In genomic region chr22:50186181-50186731, GRCh38 we compare ENCODE assay signal across 8 cellular contexts. TPM values are rescaled to one million over a fixed set of nuclear protein-coding genes. Genes with fewer than 3 reads are reported as not detected.
DNase-seq lines count a peak whose midpoint lies in the region; ATAC-seq and TF ChIP-seq lines count a peak whose summit lies in the region.

No MANE protein-coding gene starts in this region.

- no peaks in the 10 kb centered on the region for H3K27me3 ChIP-seq in GM06990 (replicated peaks; ENCODE audit: control insufficient read depth, insufficient read depth, low read length)
- H3K27me3 ChIP-seq in prostate gland (replicated peaks; ENCODE audit: insufficient read depth): no peaks in the 10 kb centered on the region

- H3K4me3 ChIP-seq in GM06990 (replicated peaks; ENCODE audit: low read depth, low read length) (peak overlapping the region; percentile 80), fibroblast of villous mesenchyme (ENCODE audit: low read depth, low read length) (peak overlapping the region; percentile 73), prostate gland (peak overlapping the region; percentile 58 to 64)

- no peaks in the 10 kb centered on the region for H3K9me3 ChIP-seq in prostate gland

- H3K36me3 ChIP-seq in GM06990 (ENCODE audit: control insufficient read depth, insufficient read depth, low read length) (no peaks in the 10 kb centered on the region; the same call in 1 of the 2 replicates), prostate gland (no peaks in the 10 kb centered on the region)

- no peak for TF ChIP-seq POLR2A in prostate gland (IDR thresholded peaks at IDR 0.05)

- peak; percentile 3; the same call in 2 of the 3 replicates for ATAC-seq in SK-N-SH treated with all-trans-retinoic acid at 6 μM for 48 hours
- ATAC-seq in HG03460 (IDR thresholded peaks at IDR 0.05; ENCODE audit: unreplicated experiment): no peak

- H3K27ac ChIP-seq in prostate gland: peak overlapping the region; percentile 64 to 72

- intact Hi-C loops in prostate gland (cut with DNase I): no loop called here

- peaks cover 20% of the 10 kb centered on the region for H3K4me1 ChIP-seq in prostate gland (replicated peaks)

- WGBS in prostate gland: 4% methylated on average over 39 of the region's 47 CpGs

- TF ChIP-seq CTCF in GM06990 (IDR thresholded peaks at IDR 0.05; ENCODE audit: insufficient read depth, low read length, poor library complexity, severe bottlenecking) (no peak), fibroblast of villous mesenchyme (IDR thresholded peaks at IDR 0.05; ENCODE audit: insufficient read depth, low read depth, low read length) (no peak), prostate gland (IDR thresholded peaks at IDR 0.05) (no peak)

- DNase-seq in GM06990 (ENCODE audit: extremely low read depth, insufficient read length): no peak
- DNase-seq in fibroblast of villous mesenchyme (ENCODE audit: low read depth): no peak
- DNase-seq in prostate gland (ENCODE audit: low spot score): no peak
- no peak for DNase-seq in H4 (ENCODE audit: low spot score)
- no peak for DNase-seq in HCEC 1CT
- DNase-seq in NOMO-1 (lab: John Stamatoyannopoulos, UW; ENCODE audit: unreplicated experiment in 2 of 2): no peak

TF ChIP-seq in SK-N-SH treated with all-trans-retinoic acid at 6 μM for 48 hours, 23 proteins besides CTCF, POLR2A, EP300 and RAD21:
- TF ChIP-seq RARB (CRISPR knock-in tag; IDR thresholded peaks at IDR 0.05) (no peak), ESRRG (CRISPR knock-in tag; IDR thresholded peaks at IDR 0.05) (no peak)

RNA-seq across cellular contexts. Expression of gene TRABD, which starts 0.5 kb away (rescaled TPM):
- total RNA-seq in fibroblast of villous mesenchyme (21.6 and 27.4 TPM in 2 replicates), prostate gland (10 to 100 TPM; 39.1 to 43.1 TPM)
- 13.7 and 17.2 TPM in 2 replicates for total RNA-seq in H4 (2014; rRNA removed; shearing (Covaris generic))

RNA-seq across cellular contexts. Expression of gene SELENOO, which starts 14.6 kb away (rescaled TPM):
- total RNA-seq in fibroblast of villous mesenchyme (18.0 and 20.7 TPM in 2 replicates), prostate gland (10 to 100 TPM; 51.8 to 58.5 TPM)
- total RNA-seq in H4 (2014; rRNA removed; shearing (Covaris generic)): 13.4 and 19.6 TPM in 2 replicates

RNA-seq across cellular contexts. Expression of gene PANX2, which starts 15.7 kb away (rescaled TPM):
- 0.32 and 0.43 TPM in 2 replicates for total RNA-seq in fibroblast of villous mesenchyme
- total RNA-seq in prostate gland: 1 to 10 TPM; 7.5 to 9.5 TPM
- 4.2 and 4.4 TPM in 2 replicates for total RNA-seq in H4 (2014; rRNA removed; shearing (Covaris generic))

RNA-seq across cellular contexts. Expression of gene TUBGCP6, which starts 58.6 kb away (rescaled TPM):
- total RNA-seq in fibroblast of villous mesenchyme (25.4 and 32.4 TPM in 2 replicates), prostate gland (100 to 1,000 TPM in 1 of 2 donors, 10 to 100 TPM in 1; 56.3 to 117 TPM)
- total RNA-seq in H4 (2014; rRNA removed; shearing (Covaris generic)): 4.9 and 5.0 TPM in 2 replicates
